ENCODE assay signal across 10 cellular contexts in the genomic region with DNA sequence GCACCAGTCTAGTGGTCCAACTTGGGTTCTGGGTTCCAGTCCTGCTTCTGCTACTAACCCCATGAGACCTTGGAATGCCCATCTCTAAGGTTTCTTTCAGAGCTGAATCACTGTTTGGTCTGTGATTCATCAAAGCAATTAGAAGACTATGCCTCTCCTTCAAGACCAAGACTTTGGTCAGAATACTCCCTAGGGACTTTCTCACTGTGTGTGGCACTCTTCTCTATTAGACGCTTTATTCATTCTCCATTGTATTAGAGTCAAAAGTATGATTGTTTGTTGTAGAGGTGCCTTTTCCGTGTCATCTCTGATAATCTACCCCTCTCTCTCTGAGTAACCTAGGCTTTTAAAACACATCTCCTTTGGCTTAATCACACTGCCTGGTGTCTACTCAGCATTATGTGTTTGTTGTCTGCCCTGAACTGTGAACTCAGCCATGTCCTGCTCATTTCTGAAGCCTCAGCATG.
DNase-seq lines count a peak whose midpoint lies in the region; ATAC-seq and TF ChIP-seq lines count a peak whose summit lies in the region.
"Had no signal": no experiment of that assay in that cellular context is flagged by ENCODE, and none has a peak within 500 bp of the region (broad histone marks: within the 10 kb centered on the region; RNA-seq: fewer than 3 reads in every experiment).

No MANE protein-coding gene starts in this region.

- POLR2A ChIA-PET in Caco-2 (lab: Charles Lee) = no interaction called here
- POLR2A ChIA-PET in naive thymus-derived CD8-positive, alpha-beta T cell (lab: Charles Lee) = no interaction called here

- H3K36me3 ChIP-seq in Caco-2 (ENCODE audit: control insufficient read depth, insufficient read depth, low read length) (no peaks in the 10 kb centered on the region), mammary epithelial cell (ENCODE audit: insufficient read depth, low read length) (no peaks in the 10 kb centered on the region)

- H4K20me1 ChIP-seq in mammary epithelial cell (ENCODE audit: insufficient read depth, low read length) = no peaks in the 10 kb centered on the region

- peak overlapping the region; percentile 78 for H3K27ac ChIP-seq in mammary epithelial cell (ENCODE audit: insufficient read depth, low read depth, low read length)

- 12% methylated on average over 2 of the region's 2 CpGs for WGBS in mammary epithelial cell (ENCODE audit: low coverage, missing lambda C conversion rate)

- H3K4me1 Mint-ChIP-seq in Caco-2 (ENCODE audit: low read depth, unreplicated experiment) (peaks cover 30% of the 10 kb centered on the region), neural crest cell (peaks cover 25% of the 10 kb centered on the region)
- H3K4me1 Mint-ChIP-seq in naive thymus-derived CD8-positive, alpha-beta T cell = peaks cover 0 to 53% (median 7%) of the 10 kb centered on the region in 4 donors

- ATAC-seq in omental fat pad (ENCODE audit: low FRiP score) = no peak
- ATAC-seq in GM18870 (IDR thresholded peaks at IDR 0.05; ENCODE audit: unreplicated experiment) = no peak
- ATAC-seq in naive thymus-derived CD8-positive, alpha-beta T cell = no peak
- ATAC-seq: T-cell had no signal

- no peak overlapping the region for H2AFZ ChIP-seq in mammary epithelial cell (ENCODE audit: low read depth, low read length)

- BruUV-seq in Caco-2 (replicated peaks; lab: Mats Ljungman, UMichigan) = no TSS peak
- no TSS peak for BruUV-seq in mammary epithelial cell (replicated peaks; lab: Mats Ljungman, UMichigan)

- intact Hi-C loops in Caco-2 (cut with micrococcal nuclease; ENCODE audit: unreplicated experiment) = no loop called here
- intact Hi-C loops in mammary epithelial cell (cut with micrococcal nuclease) = no loop called here

- no peak overlapping the region for H3K4me2 ChIP-seq in mammary epithelial cell (ENCODE audit: insufficient read depth, low read depth, low read length)

- no peak overlapping the region for H3K9ac ChIP-seq in mammary epithelial cell (ENCODE audit: insufficient read depth, low read length)

- no peak for TF ChIP-seq CTCF in Caco-2 (IDR thresholded peaks at IDR 0.05; ENCODE audit: insufficient read depth in 1 of 2, low read depth in 1 of 2, low read length in 1 of 2, severe bottlenecking in 1 of 2, unreplicated experiment in 1 of 2)
- no peak for TF ChIP-seq CTCF in mammary epithelial cell (conservative IDR thresholded peaks at IDR 0.05 in 1 of 2, IDR thresholded peaks at IDR 0.05 in 1 of 2; ENCODE audit: extremely low read depth in 1 of 2, insufficient read depth in 1 of 2, low read depth in 1 of 2, low read length in 2 of 2)
- no peak for TF ChIP-seq CTCF in neural crest cell (conservative IDR thresholded peaks at IDR 0.05)
- TF ChIP-seq CTCF in omental fat pad (IDR thresholded peaks at IDR 0.05) = no peak

- peaks cover 18% of the 10 kb centered on the region for H3K4me1 ChIP-seq in Caco-2
- peaks cover 27% of the 10 kb centered on the region for H3K4me1 ChIP-seq in mammary epithelial cell (ENCODE audit: insufficient read depth, low read length)

- H3K79me2 ChIP-seq in mammary epithelial cell (ENCODE audit: insufficient read depth, low read length) = peaks cover 32% of the 10 kb centered on the region

- H3K27ac Mint-ChIP-seq in Caco-2 (ENCODE audit: unreplicated experiment) (peak overlapping the region; percentile 8), neural crest cell (ENCODE audit: unreplicated experiment) (peak overlapping the region; percentile 35)
- H3K27ac Mint-ChIP-seq in naive thymus-derived CD8-positive, alpha-beta T cell = no peak overlapping the region
- H3K27ac Mint-ChIP-seq: T-cell had no signal

- in situ Hi-C loops in mammary epithelial cell (cut with MboI; ENCODE audit: low sequenced_read_pairs in 2 of 2) = no loop called here

- H3K9me3 Mint-ChIP-seq in Caco-2 (ENCODE audit: unreplicated experiment) (no peaks in the 10 kb centered on the region), neural crest cell (no peaks in the 10 kb centered on the region)
- no peaks in the 10 kb centered on the region for H3K9me3 Mint-ChIP-seq in naive thymus-derived CD8-positive, alpha-beta T cell
- H3K9me3 Mint-ChIP-seq: T-cell had no signal

- dilution Hi-C loops in mammary epithelial cell (cut with HindIII; ENCODE audit: low sequenced_read_pairs) = no loop called here

- H3K9me3 ChIP-seq in Caco-2 = no peaks in the 10 kb centered on the region
- no peaks in the 10 kb centered on the region for H3K9me3 ChIP-seq in mammary epithelial cell (replicated peaks; ENCODE audit: insufficient read depth, low read length)

- DNase-seq in Caco-2 (no peak), LoVo (ENCODE audit: low spot score) (peak; percentile 60), mammary epithelial cell (peak; percentile 94), neural crest cell (ENCODE audit: low read depth, low spot score) (no peak), omental fat pad (ENCODE audit: low spot score) (no peak), ureter (ENCODE audit: low spot score) (no peak)
- DNase-seq in naive thymus-derived CD8-positive, alpha-beta T cell = no peak
- DNase-seq: dermis blood vessel endothelial cell, T-cell had no signal

- H3K36me3 Mint-ChIP-seq in Caco-2 (ENCODE audit: insufficient read depth, unreplicated experiment) (peaks cover 13% of the 10 kb centered on the region), neural crest cell (ENCODE audit: low read depth) (peaks cover 2% of the 10 kb centered on the region)
- peaks cover 0 to 5% (median 3%) of the 10 kb centered on the region in 3 donors for H3K36me3 Mint-ChIP-seq in naive thymus-derived CD8-positive, alpha-beta T cell

- no peak overlapping the region for H3K4me3 ChIP-seq in Caco-2 (ENCODE audit: low read depth, low read length)
- H3K4me3 ChIP-seq in mammary epithelial cell (replicated peaks in 1 of 3; ENCODE audit: insufficient read depth in 1 of 3, low read depth in 2 of 3, low read length in 3 of 3) = no peak overlapping the region

- H3K4me3 Mint-ChIP-seq in Caco-2 (ENCODE audit: unreplicated experiment) (no peak overlapping the region), neural crest cell (no peak overlapping the region)
- no peak overlapping the region for H3K4me3 Mint-ChIP-seq in naive thymus-derived CD8-positive, alpha-beta T cell
- H3K4me3 Mint-ChIP-seq: T-cell had no signal

- CTCF ChIA-PET in Caco-2 (lab: Charles Lee) (no interaction called here), mammary epithelial cell (lab: Charles Lee; ENCODE audit: low non-redundant PET) (no interaction called here)

- H3K27me3 ChIP-seq in Caco-2 (replicated peaks; ENCODE audit: control insufficient read depth, insufficient read depth, low read length) (no peaks in the 10 kb centered on the region), mammary epithelial cell (ENCODE audit: insufficient read depth, low read length) (no peaks in the 10 kb centered on the region)

- no peaks in the 10 kb centered on the region for H3K27me3 Mint-ChIP-seq in Caco-2 (ENCODE audit: insufficient read depth, unreplicated experiment)
- H3K27me3 Mint-ChIP-seq in neural crest cell (ENCODE audit: low read depth) = no peaks in the 10 kb centered on the region
- no peaks in the 10 kb centered on the region for H3K27me3 Mint-ChIP-seq in naive thymus-derived CD8-positive, alpha-beta T cell
- H3K27me3 Mint-ChIP-seq: T-cell had no signal

Comparison
In these comparisons a context has a peak if more than half of its experiments do, and no peak if none do; other contexts are left out.
1. DNase-seq: peak in LoVo (single experiment) and mammary epithelial cell (single experiment); none in Caco-2 (0 of 2), neural crest cell (single experiment), omental fat pad (single experiment), ureter (single experiment) and naive thymus-derived CD8-positive, alpha-beta T cell (0 of 10).
2. H3K27ac Mint-ChIP-seq: peak in Caco-2 (single experiment) and neural crest cell (single experiment); none in naive thymus-derived CD8-positive, alpha-beta T cell (0 of 10).